9 cellular contexts compared by ENCODE assay signal in the genomic region with DNA sequence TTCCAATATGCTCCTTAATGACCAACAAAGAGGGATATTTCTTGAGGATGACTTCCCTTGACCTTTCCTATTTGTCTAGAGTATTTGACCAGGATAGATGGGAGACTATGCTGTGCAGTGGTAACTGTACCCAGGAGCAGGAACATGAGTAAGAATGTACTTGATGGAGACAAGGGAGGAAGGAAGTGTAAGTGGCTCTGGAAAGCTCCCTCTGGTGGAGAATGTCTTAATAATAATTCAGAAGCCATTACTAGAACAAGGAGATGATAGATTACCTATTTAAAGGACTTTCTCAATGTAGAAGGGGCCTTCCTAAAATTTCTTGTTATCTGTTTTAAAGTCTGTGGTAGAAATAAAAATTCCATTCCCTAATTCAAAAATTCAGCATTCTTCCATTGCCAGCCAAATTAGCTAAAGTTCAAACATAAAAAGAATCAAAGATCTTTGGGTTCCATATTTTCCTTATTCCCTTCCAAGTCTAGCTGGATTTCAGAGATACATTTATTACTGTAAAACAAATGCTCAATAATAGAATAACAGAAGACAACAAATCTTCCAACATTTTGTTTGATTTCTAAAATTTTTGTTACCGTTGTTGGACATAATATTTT.
A peak's percentile ranks its signal among the peaks of the same experiment; 100 is the strongest.
DNase-seq lines count a peak whose midpoint lies in the region; ATAC-seq, FAIRE-seq and TF ChIP-seq lines count a peak whose summit lies in the region.
"Had no signal": no experiment of that assay in that cellular context is flagged by ENCODE, and none has a peak within 500 bp of the region (broad histone marks: within the 10 kb centered on the region; RNA-seq: fewer than 3 reads in every experiment).

No MANE protein-coding gene starts in this region.

- H3K27me3 ChIP-seq in H1 (replicated peaks in 1 of 4; ENCODE audit: control insufficient read depth in 3 of 4, extremely low read depth in 1 of 4, insufficient read depth in 3 of 4, low read length in 3 of 4) = peaks cover 0 to 1% (median 0%) of the 10 kb centered on the region in 4 experiments; a peak in 1 of 7 replicates
- H3K27me3 ChIP-seq in neural progenitor cell = no peaks in the 10 kb centered on the region

- ATAC-seq in GM19035 (IDR thresholded peaks at IDR 0.05; ENCODE audit: unreplicated experiment) (peak; percentile 93), HG03108 (IDR thresholded peaks at IDR 0.05; ENCODE audit: unreplicated experiment) (peak; percentile 76)

- intact Hi-C loops in posterior cingulate gyrus (cut with DNase I) = no loop called here

- H4K91ac ChIP-seq in H1 (replicated peaks; ENCODE audit: insufficient read length, low read length) = no peak overlapping the region

- no peaks in the 10 kb centered on the region for H3K79me1 ChIP-seq in H1 (ENCODE audit: low read depth, low read length)

- POLR2A ChIA-PET in H1 (lab: Charles Lee; ENCODE audit: partially characterized antibody) = interaction anchor here (1.0 to 1.6 kb wide), 5 partner anchors 76 to 132 kb away, joined by 3 to 9 read pairs (median 4); a partner anchor contains a TSS

- no peak overlapping the region for H2AFZ ChIP-seq in H1 (ENCODE audit: low read length)
- H2AFZ ChIP-seq in neural progenitor cell (replicated peaks) = peak overlapping the region; percentile 44

- DNase-seq in CD1c-positive myeloid dendritic cell (ENCODE audit: extremely low spot score) = peak; percentile 35
- DNase-seq in NCI-H82 (lab: John Stamatoyannopoulos, UW) = peak; percentile 77
- peak in 1 of 2 experiments; percentile 13 for DNase-seq in H1 (ENCODE audit: low read depth in 1 of 2, low spot score in 2 of 2)
- DNase-seq in neural progenitor cell (ENCODE audit: low spot score) = peak; percentile 57
- no peak for DNase-seq in activated CD4-positive, alpha-beta T cell treated with anti-CD3 and anti-CD28 coated beads for 1 hour
- no peak for DNase-seq in posterior cingulate gyrus

- H2BK5ac ChIP-seq in H1 (ENCODE audit: low read depth, low read length) = no peak overlapping the region

- H3K9me3 ChIP-seq in H1 (ENCODE audit: insufficient read depth in 2 of 2, low read depth in 1 of 2, low read length in 1 of 2) (no peaks in the 10 kb centered on the region), neural progenitor cell (ENCODE audit: low read depth) (no peaks in the 10 kb centered on the region)

- H3K4me3 Mint-ChIP-seq in neural progenitor cell = no peak overlapping the region
- H3K4me3 Mint-ChIP-seq: memory B cell had no signal

- no peak overlapping the region for H3K27ac Mint-ChIP-seq in neural progenitor cell
- H3K27ac Mint-ChIP-seq: memory B cell had no signal

- no peak overlapping the region for H2BK120ac ChIP-seq in H1 (replicated peaks; ENCODE audit: low read depth, low read length)

- H3K4me3 ChIP-seq in H1 (ENCODE audit: extremely low read depth in 1 of 4, insufficient read depth in 2 of 4, low read depth in 3 of 4, low read length in 4 of 4) (no peak overlapping the region), neural progenitor cell (no peak overlapping the region)

- peak; percentile 59 to 68 for TF ChIP-seq RAD21 in H1 (IDR thresholded peaks at IDR 0.05 in 1 of 2, conservative IDR thresholded peaks at IDR 0.05 in 1 of 2; ENCODE audit: low read depth in 2 of 2, low read length in 2 of 2)

- H3K4me2 ChIP-seq in H1 (ENCODE audit: insufficient read depth in 1 of 2, low read depth in 2 of 2, low read length in 2 of 2) = no peak overlapping the region
- no peak overlapping the region for H3K4me2 ChIP-seq in neural progenitor cell

- 93% methylated on average over 1 of the region's 1 CpG; no CpG with 5 or more reads in 1 of the 2 experiments for WGBS in H1 (ENCODE audit: extremely low coverage in 1 of 2, insufficient coverage in 1 of 2, insufficient read length in 1 of 2, insufficient replicate concordance in 2 of 2, low coverage in 1 of 2, low lambda C conversion rate in 2 of 2, missing lambda C conversion rate in 1 of 2), 2 experiments

- H3K18ac ChIP-seq in H1 (ENCODE audit: extremely low read depth, low read length) = no peak overlapping the region

- H2BK20ac ChIP-seq in H1 (ENCODE audit: low read length) = no peak overlapping the region

- H4K20me1 ChIP-seq in H1 (replicated peaks in 1 of 2; ENCODE audit: control insufficient read depth in 1 of 2, insufficient read depth in 2 of 2, low read length in 2 of 2) (no peaks in the 10 kb centered on the region), neural progenitor cell (ENCODE audit: low read depth) (no peaks in the 10 kb centered on the region)

- H4K8ac ChIP-seq in H1 (ENCODE audit: extremely low read depth, insufficient read depth, low read length) = no peak overlapping the region

- no peak overlapping the region for H2AK5ac ChIP-seq in H1 (ENCODE audit: low read depth, low read length)

- H3K4me1 ChIP-seq in H1 (replicated peaks in 1 of 4; ENCODE audit: control insufficient read depth in 3 of 4, insufficient read depth in 4 of 4, low read length in 3 of 4) (peaks cover 0 to 4% (median 0%) of the 10 kb centered on the region in 4 experiments; a peak in 2 of 7 replicates), neural progenitor cell (no peaks in the 10 kb centered on the region)

- H3K36me3 Mint-ChIP-seq in neural progenitor cell = no peaks in the 10 kb centered on the region
- H3K36me3 Mint-ChIP-seq: memory B cell had no signal

- TF ChIP-seq EP300 in H1 (IDR thresholded peaks at IDR 0.05; ENCODE audit: borderline replicate concordance in 1 of 2, low read depth in 2 of 2, low read length in 2 of 2) = no peak

- H3K9me3 Mint-ChIP-seq in neural progenitor cell = no peaks in the 10 kb centered on the region
- H3K9me3 Mint-ChIP-seq: memory B cell had no signal

- H2BK15ac ChIP-seq in H1 (ENCODE audit: low read length) = no peak overlapping the region

- H2BK12ac ChIP-seq in H1 (ENCODE audit: low read depth, low read length) = no peak overlapping the region

- no peak overlapping the region for H3K27ac ChIP-seq in H1 (ENCODE audit: low read depth, low read length)
- H3K27ac ChIP-seq in neural progenitor cell = no peak overlapping the region

- no peak for TF ChIP-seq POLR2A in H1 (IDR thresholded peaks at IDR 0.05; ENCODE audit: control extremely low read depth in 1 of 2, low read depth in 2 of 2, low read length in 2 of 2)

- H3K4ac ChIP-seq in H1 (replicated peaks; ENCODE audit: insufficient read length, low read depth, low read length) = peak overlapping the region; percentile 46

- CTCF ChIA-PET in H1 (lab: Charles Lee; ENCODE audit: partially characterized antibody) = interaction anchor here (0.7 to 1.8 kb wide), 21 partner anchors 9 to 134 kb away, joined by 3 to 17 read pairs (median 4); no protein-coding TSS in a partner anchor

- H3K56ac ChIP-seq in H1 (replicated peaks; ENCODE audit: insufficient read length, low read depth, low read length) = peak overlapping the region; percentile 47

- H4K5ac ChIP-seq in H1 (ENCODE audit: insufficient read length, low read depth, low read length) = no peak overlapping the region

- peak in 2 of 3 experiments; percentile 53 to 66; a peak in 2 of 4 replicates for TF ChIP-seq CTCF in H1 (IDR thresholded peaks at IDR 0.05; ENCODE audit: control extremely low read depth in 1 of 3, insufficient read depth in 1 of 3, low read depth in 1 of 3, low read length in 3 of 3)
- TF ChIP-seq CTCF in neural progenitor cell (IDR thresholded peaks at IDR 0.05) = peak; percentile 70

- H3K36me3 ChIP-seq in H1 (ENCODE audit: control insufficient read depth in 2 of 4, insufficient read depth in 4 of 4, low read length in 3 of 4) = no peaks in the 10 kb centered on the region
- H3K36me3 ChIP-seq in neural progenitor cell = no peaks in the 10 kb centered on the region

- H3F3A ChIP-seq in neural progenitor cell (ENCODE audit: low read depth) = no peaks in the 10 kb centered on the region

- H3K14ac ChIP-seq in H1 (ENCODE audit: insufficient read length) = no peak overlapping the region

- FAIRE-seq in H1 (lab: Jason Lieb, UNC) = peak; percentile 89

- H3K9ac ChIP-seq in H1 (replicated peaks in 1 of 4; ENCODE audit: extremely low read depth in 1 of 4, low read depth in 3 of 4, low read length in 3 of 4) (no peak overlapping the region), neural progenitor cell (no peak overlapping the region)

- H3K79me2 ChIP-seq in H1 (ENCODE audit: control insufficient read depth in 1 of 2, insufficient read depth in 2 of 2, low read length in 2 of 2) = peaks cover 0 to 3% of the 10 kb centered on the region in 2 experiments; a peak in 1 of 4 replicates
- H3K79me2 ChIP-seq in neural progenitor cell (ENCODE audit: low read depth) = no peaks in the 10 kb centered on the region

- H3K23me2 ChIP-seq in H1 (ENCODE audit: low read depth, low read length) = peaks cover 2% of the 10 kb centered on the region; the same call in 1 of the 2 replicates

- no peak overlapping the region for H3K23ac ChIP-seq in H1 (ENCODE audit: insufficient read length)

- no peaks in the 10 kb centered on the region for H3K27me3 Mint-ChIP-seq in neural progenitor cell (ENCODE audit: insufficient read depth, low read depth)
- H3K27me3 Mint-ChIP-seq: memory B cell had no signal

- H3K4me1 Mint-ChIP-seq in neural progenitor cell = no peaks in the 10 kb centered on the region
- H3K4me1 Mint-ChIP-seq: memory B cell had no signal

TF ChIP-seq in H1, 55 proteins besides CTCF, POLR2A, EP300 and RAD21:
- no peak for TF ChIP-seq KDM4A (IDR thresholded peaks at IDR 0.05; ENCODE audit: low read depth, low read length, severe bottlenecking)
- TF ChIP-seq RXRA (IDR thresholded peaks at IDR 0.05; ENCODE audit: insufficient read depth, low read depth, low read length) = no peak
- no peak for TF ChIP-seq TEAD4 (IDR thresholded peaks at IDR 0.05; ENCODE audit: low read depth, low read length)
- TF ChIP-seq CEBPB (IDR thresholded peaks at IDR 0.05; ENCODE audit: low read depth, low read length) = no peak
- TF ChIP-seq ZNF274 (IDR thresholded peaks at IDR 0.05; ENCODE audit: borderline replicate concordance, extremely low read depth, low read length) = no peak
- no peak for TF ChIP-seq SIRT6 (IDR thresholded peaks at IDR 0.05; ENCODE audit: low read length)
- no peak for TF ChIP-seq HDAC6 (IDR thresholded peaks at IDR 0.05; ENCODE audit: low read depth, low read length)
- TF ChIP-seq YY1 (IDR thresholded peaks at IDR 0.05; ENCODE audit: low read depth, low read length) = peak; percentile 39; the same call in 1 of the 2 replicates
TF ChIP-seq in H1: peak in this region for 1.

Comparison
In these comparisons a context has a peak if more than half of its experiments do, and no peak if none do; other contexts are left out.
1. DNase-seq: peak in CD1c-positive myeloid dendritic cell (single experiment), NCI-H82 (single experiment) and neural progenitor cell (single experiment); none in activated CD4-positive, alpha-beta T cell treated with anti-CD3 and anti-CD28 coated beads for 1 hour (single experiment) and posterior cingulate gyrus (0 of 10).